12 cellular contexts compared by ENCODE assay signal in genomic region chr1:168360151-168360550, GRCh38.
DNase-seq lines count a peak whose midpoint lies in the region; ATAC-seq lines count a peak whose summit lies in the region.
"Had no signal": no experiment of that assay in that cellular context is flagged by ENCODE, and none has a peak within 500 bp of the region (broad histone marks: within the 10 kb centered on the region; RNA-seq: fewer than 3 reads in every experiment).

No MANE protein-coding gene starts in this region.

- DNase-seq in activated CD4-positive, alpha-beta T cell treated with anti-CD3 and anti-CD28 coated beads, Interleukin-2, amount 10 ng/mL, durations not matched to agents 7 days and 5 days = peak; percentile 32
- DNase-seq in activated CD4-positive, alpha-beta T cell treated with anti-CD3 and anti-CD28 coated beads, Interleukin-2, amount 50 U/mL, for 1 hour = no peak
- DNase-seq in M059J (ENCODE audit: low read depth) (peak; percentile 26), renal cortical epithelial cell (ENCODE audit: low read depth) (peak; percentile 32), mesenteric fat pad (ENCODE audit: low spot score) (no peak)
- peak in 1 of 3 experiments; percentile 20 for DNase-seq in effector memory CD8-positive, alpha-beta T cell
- DNase-seq: aorta, naive B cell, SIG-M5, substantia nigra had no signal

- H3K9me3 Mint-ChIP-seq in activated CD4-positive, alpha-beta T cell treated with anti-CD3 and anti-CD28 coated beads, Interleukin-2, amount 10 ng/mL, durations not matched to agents 7 days and 5 days = peaks cover 2% of the 10 kb centered on the region
- peaks cover 2 to 7% of the 10 kb centered on the region in 2 donors for H3K9me3 Mint-ChIP-seq in effector memory CD8-positive, alpha-beta T cell

- H3K27ac Mint-ChIP-seq in activated CD4-positive, alpha-beta T cell treated with anti-CD3 and anti-CD28 coated beads, Interleukin-2, amount 10 ng/mL, durations not matched to agents 7 days and 5 days = no peak overlapping the region
- peak overlapping the region; percentile 51 to 94 for H3K27ac Mint-ChIP-seq in effector memory CD8-positive, alpha-beta T cell
- H3K27ac Mint-ChIP-seq: naive B cell had no signal

- ATAC-seq in effector memory CD8-positive, alpha-beta T cell (replicated peaks) = peak; percentile 20
- ATAC-seq in GM21529 (IDR thresholded peaks at IDR 0.05; ENCODE audit: unreplicated experiment) (no peak), GM21786 (IDR thresholded peaks at IDR 0.05; ENCODE audit: unreplicated experiment) (no peak)

- peaks cover 4% of the 10 kb centered on the region for H3K36me3 Mint-ChIP-seq in activated CD4-positive, alpha-beta T cell treated with anti-CD3 and anti-CD28 coated beads, Interleukin-2, amount 10 ng/mL, durations not matched to agents 7 days and 5 days (ENCODE audit: low read depth)
- no peaks in the 10 kb centered on the region for H3K36me3 Mint-ChIP-seq in effector memory CD8-positive, alpha-beta T cell (ENCODE audit: insufficient read depth)
- H3K36me3 Mint-ChIP-seq: naive B cell had no signal

- CTCF ChIA-PET in activated CD4-positive, alpha-beta T cell treated with anti-CD3 and anti-CD28 coated beads, Interleukin-2, amount 10 ng/mL, durations not matched to agents 7 days and 5 days (lab: Charles Lee) = interaction anchor here (0.6 to 2.1 kb wide), 4 partner anchors 12 to 1369 kb away, joined by 3 to 20 read pairs (median 4); no protein-coding TSS in a partner anchor

- H3K4me1 Mint-ChIP-seq in activated CD4-positive, alpha-beta T cell treated with anti-CD3 and anti-CD28 coated beads, Interleukin-2, amount 10 ng/mL, durations not matched to agents 7 days and 5 days = peaks cover 42% of the 10 kb centered on the region
- H3K4me1 Mint-ChIP-seq in effector memory CD8-positive, alpha-beta T cell (ENCODE audit: low read depth in 2 of 2) = peaks cover 46 to 51% of the 10 kb centered on the region in 2 donors
- H3K4me1 Mint-ChIP-seq: naive B cell had no signal

- peaks cover 11% of the 10 kb centered on the region for H3K27me3 Mint-ChIP-seq in activated CD4-positive, alpha-beta T cell treated with anti-CD3 and anti-CD28 coated beads, Interleukin-2, amount 10 ng/mL, durations not matched to agents 7 days and 5 days
- no peaks in the 10 kb centered on the region for H3K27me3 Mint-ChIP-seq in effector memory CD8-positive, alpha-beta T cell

- POLR2A ChIA-PET in activated CD4-positive, alpha-beta T cell treated with anti-CD3 and anti-CD28 coated beads, Interleukin-2, amount 10 ng/mL, durations not matched to agents 7 days and 5 days (lab: Charles Lee) = no interaction called here

- no peak overlapping the region for H3K4me3 Mint-ChIP-seq in activated CD4-positive, alpha-beta T cell treated with anti-CD3 and anti-CD28 coated beads, Interleukin-2, amount 10 ng/mL, durations not matched to agents 7 days and 5 days
- H3K4me3 Mint-ChIP-seq in effector memory CD8-positive, alpha-beta T cell = peak overlapping the region; percentile 48 to 73
- H3K4me3 Mint-ChIP-seq: naive B cell had no signal

Comparison
In these comparisons a context has a peak if more than half of its experiments do, and no peak if none do; other contexts are left out.
1. DNase-seq: peak in activated CD4-positive, alpha-beta T cell treated with anti-CD3 and anti-CD28 coated beads, Interleukin-2, amount 10 ng/mL, durations not matched to agents 7 days and 5 days (single experiment), M059J (single experiment) and renal cortical epithelial cell (single experiment); none in activated CD4-positive, alpha-beta T cell treated with anti-CD3 and anti-CD28 coated beads, Interleukin-2, amount 50 U/mL, for 1 hour (single experiment) and mesenteric fat pad (single experiment).